Comparison of ENCODE assay signal across 8 cellular contexts in genomic region chr2:88831792-88832248, GRCh38.
DNase-seq lines count a peak whose midpoint lies in the region; ATAC-seq lines count a peak whose summit lies in the region.

No MANE protein-coding gene starts in this region.

- peaks cover 24% of the 10 kb centered on the region for H3K27me3 ChIP-seq in BLaER1

- H3K27ac Mint-ChIP-seq in activated T-cell treated with anti-CD3 and anti-CD28 coated beads, Interleukin-2, amount 50 U/mL, for 24 hours, result no peak overlapping the region

- H3K9me3 ChIP-seq in BLaER1, result no peaks in the 10 kb centered on the region

- no peaks in the 10 kb centered on the region for H3K4me1 Mint-ChIP-seq in activated T-cell treated with anti-CD3 and anti-CD28 coated beads, Interleukin-2, amount 50 U/mL, for 24 hours (ENCODE audit: low read depth)

- no peaks in the 10 kb centered on the region for H3K36me3 Mint-ChIP-seq in activated T-cell treated with anti-CD3 and anti-CD28 coated beads, Interleukin-2, amount 50 U/mL, for 24 hours (ENCODE audit: low read depth)

- H4K20me1 ChIP-seq in BLaER1, result no peaks in the 10 kb centered on the region

- no peak overlapping the region for H3K27ac ChIP-seq in BLaER1

- H3K4me3 Mint-ChIP-seq in activated T-cell treated with anti-CD3 and anti-CD28 coated beads, Interleukin-2, amount 50 U/mL, for 24 hours, result no peak overlapping the region

- H3K4me2 ChIP-seq in BLaER1, result peak overlapping the region; percentile 21

- peaks cover 6% of the 10 kb centered on the region for H3K27me3 Mint-ChIP-seq in activated T-cell treated with anti-CD3 and anti-CD28 coated beads, Interleukin-2, amount 50 U/mL, for 24 hours

- DNase-seq in NCI-H1930 (lab: John Stamatoyannopoulos, UW) (peak; percentile 16 to 58), iPS DF 4.7 (ENCODE audit: extremely low read depth, low spot score) (peak; percentile 78), DMS79 treated with DMSO at 0.1 percent for 48 hours (lab: John Stamatoyannopoulos, UW) (no peak)
- peak; percentile 48 for DNase-seq in activated T-cell treated with anti-CD3 and anti-CD28 coated beads, Interleukin-2, amount 50 U/mL, for 24 hours
- DNase-seq in stimulated activated CD8-positive, alpha-beta memory T cell treated with anti-CD3 and anti-CD28 coated beads, Interleukin-4, amount 100 ng/mL, for 24 hours (ENCODE audit: low read depth), result peak; percentile 15

- no peaks in the 10 kb centered on the region for H3K9me3 Mint-ChIP-seq in activated T-cell treated with anti-CD3 and anti-CD28 coated beads, Interleukin-2, amount 50 U/mL, for 24 hours

- no peak overlapping the region for H3K9ac ChIP-seq in BLaER1

- H3K4me1 ChIP-seq in BLaER1, result peaks cover 30% of the 10 kb centered on the region

- ATAC-seq in GM18519 (IDR thresholded peaks at IDR 0.05; ENCODE audit: low FRiP score, unreplicated experiment) (peak; percentile 89), HG02840 (IDR thresholded peaks at IDR 0.05; ENCODE audit: low FRiP score, unreplicated experiment) (peak; percentile 76)

- H3K36me3 ChIP-seq in BLaER1, result no peaks in the 10 kb centered on the region

- H3K4me3 ChIP-seq in BLaER1, result no peak overlapping the region
